Comparison of ENCODE assay signal across 10 cellular contexts in genomic region chr10:43394868-43395267, GRCh38. TPM values are rescaled to one million over a fixed set of nuclear protein-coding genes. Genes with fewer than 3 reads are reported as not detected.
DNase-seq lines count a peak whose midpoint lies in the region; ATAC-seq, FAIRE-seq and TF ChIP-seq lines count a peak whose summit lies in the region.
"Had no signal": no experiment of that assay in that cellular context is flagged by ENCODE, and none has a peak within 500 bp of the region (broad histone marks: within the 10 kb centered on the region; RNA-seq: fewer than 3 reads in every experiment).

No MANE protein-coding gene starts in this region.

- H3K9me3 ChIP-seq in cardiac muscle cell (ENCODE audit: low read depth): no peaks in the 10 kb centered on the region
- no peaks in the 10 kb centered on the region for H3K9me3 ChIP-seq in kidney (ENCODE audit: control insufficient read depth in 1 of 2, low read length in 2 of 2)

- H3K4me1 ChIP-seq in cardiac muscle cell (ENCODE audit: low read depth) (peaks cover 13% of the 10 kb centered on the region), kidney (ENCODE audit: control insufficient read depth in 1 of 2, insufficient read depth in 1 of 2, low read depth in 1 of 2, low read length in 2 of 2) (peaks cover 13 to 29% of the 10 kb centered on the region in 2 donors)

- H3K9ac ChIP-seq in kidney (ENCODE audit: low read length in 2 of 2): peak overlapping the region in 1 of 2 donors; percentile 36

- peaks cover 99% of the 10 kb centered on the region for H3K36me3 Mint-ChIP-seq in activated T-helper 17 cell treated with anti-CD3 and anti-CD28 coated beads, Interleukin-2, amount 50 U/mL, for 72 hours (ENCODE audit: low read depth)
- H3K36me3 Mint-ChIP-seq in type B pancreatic cell: peaks cover 41% of the 10 kb centered on the region

- H3K27ac Mint-ChIP-seq in activated T-helper 17 cell treated with anti-CD3 and anti-CD28 coated beads, Interleukin-2, amount 50 U/mL, for 72 hours: peak overlapping the region; percentile 80
- peak overlapping the region; percentile 99 for H3K27ac Mint-ChIP-seq in type B pancreatic cell

- H3K4me3 ChIP-seq in cardiac muscle cell (peak overlapping the region; percentile 47), kidney (ENCODE audit: low read length in 2 of 2) (peak overlapping the region; percentile 82 to 86)

- TF ChIP-seq CTCF in cardiac muscle cell (IDR thresholded peaks at IDR 0.05; ENCODE audit: low read depth, low read length) (no peak), kidney (IDR thresholded peaks at IDR 0.05; ENCODE audit: borderline replicate concordance, extremely low read depth, insufficient read depth) (no peak), type B pancreatic cell (conservative IDR thresholded peaks at IDR 0.05) (no peak), GM10266 (IDR thresholded peaks at IDR 0.05; ENCODE audit: control insufficient read depth, insufficient read depth, low read depth, missing control alignments) (no peak)

- DNase-seq in cardiac muscle cell (ENCODE audit: low read depth in 1 of 2, low spot score in 1 of 2) (no peak), Right ventricle myocardium inferior (ENCODE audit: missing footprints) (no peak), kidney (no peak), type B pancreatic cell (ENCODE audit: extremely low spot score, unreplicated experiment) (no peak), GM10266 (ENCODE audit: extremely low spot score) (no peak)
- DNase-seq in stimulated activated CD4-positive, alpha-beta T cell treated with anti-CD3 and anti-CD28 coated beads, Interleukin-12 subunit alpha, Interleukin-12 subunit beta, amount 100 ng/mL, for 4 hours: no peak

- no peak overlapping the region for H3K27ac ChIP-seq in cardiac muscle cell
- no peak overlapping the region for H3K27ac ChIP-seq in kidney (ENCODE audit: low read depth in 2 of 2, low read length in 2 of 2)

- no peaks in the 10 kb centered on the region for H3K27me3 ChIP-seq in cardiac muscle cell

- peaks cover 42% of the 10 kb centered on the region for H3K4me1 Mint-ChIP-seq in activated T-helper 17 cell treated with anti-CD3 and anti-CD28 coated beads, Interleukin-2, amount 50 U/mL, for 72 hours
- H3K4me1 Mint-ChIP-seq in type B pancreatic cell (ENCODE audit: unreplicated experiment): peaks cover 39% of the 10 kb centered on the region

- H3K36me3 ChIP-seq in cardiac muscle cell (peaks cover 32% of the 10 kb centered on the region), kidney (ENCODE audit: control insufficient read depth in 1 of 2, insufficient read depth in 2 of 2, low read length in 2 of 2) (peaks cover 24 to 36% of the 10 kb centered on the region in 2 donors)

- no peaks in the 10 kb centered on the region for H3K27me3 Mint-ChIP-seq in activated T-helper 17 cell treated with anti-CD3 and anti-CD28 coated beads, Interleukin-2, amount 50 U/mL, for 72 hours
- no peaks in the 10 kb centered on the region for H3K27me3 Mint-ChIP-seq in type B pancreatic cell

- FAIRE-seq in kidney (lab: Jason Lieb, UNC): no peak
- FAIRE-seq: RCC 7860 had no signal

- H3K9me3 Mint-ChIP-seq in activated T-helper 17 cell treated with anti-CD3 and anti-CD28 coated beads, Interleukin-2, amount 50 U/mL, for 72 hours: no peaks in the 10 kb centered on the region
- H3K9me3 Mint-ChIP-seq in type B pancreatic cell: no peaks in the 10 kb centered on the region

- intact Hi-C loops in Right ventricle myocardium inferior (cut with DNase I): loop anchor here (5.0 kb wide), 1 partner anchor 42 kb away; the partner anchor contains the start of gene ZNF487
- intact Hi-C loops in kidney (cut with DNase I): no loop called here

- ATAC-seq in Right ventricle myocardium inferior (no peak), GM18517 (IDR thresholded peaks at IDR 0.05; ENCODE audit: unreplicated experiment) (no peak)
- ATAC-seq in activated T-helper 17 cell treated with anti-CD3 and anti-CD28 coated beads, Interleukin-2, amount 50 U/mL, for 72 hours (replicated peaks): no peak

- H3K4me3 Mint-ChIP-seq in activated T-helper 17 cell treated with anti-CD3 and anti-CD28 coated beads, Interleukin-2, amount 50 U/mL, for 72 hours: peak overlapping the region; percentile 98
- H3K4me3 Mint-ChIP-seq in type B pancreatic cell: peak overlapping the region; percentile 95

RNA-seq across cellular contexts. Expression of gene HNRNPF, which starts 14.1 kb away (rescaled TPM):
- 180 and 189 TPM in 2 replicates for total RNA-seq in cardiac muscle cell
- polyA plus RNA-seq in cardiac muscle cell: 111 and 130 TPM in 2 replicates
- total RNA-seq in Right ventricle myocardium inferior: 87.6 TPM
- 100 to 1,000 TPM; 306 to 483 TPM for total RNA-seq in activated T-helper 17 cell treated with anti-CD3 and anti-CD28 coated beads, Interleukin-2, amount 50 U/mL, for 72 hours
- 190 TPM for total RNA-seq in kidney
- polyA plus RNA-seq in kidney (ENCODE audit: insufficient read depth, low read depth, low replicate concordance): 74.0 TPM
- total RNA-seq in type B pancreatic cell (ENCODE audit: low replicate concordance): 220 and 287 TPM in 2 replicates

RNA-seq across cellular contexts. Expression of gene FXYD4, which starts 23.4 kb away (rescaled TPM):
- not detected in 2 replicates for total RNA-seq in cardiac muscle cell
- polyA plus RNA-seq in cardiac muscle cell: 0.67 TPM in 1 of 2 replicates, not detected in the other
- total RNA-seq in Right ventricle myocardium inferior: not detected
- not detected for total RNA-seq in activated T-helper 17 cell treated with anti-CD3 and anti-CD28 coated beads, Interleukin-2, amount 50 U/mL, for 72 hours
- 109 TPM for total RNA-seq in kidney
- 392 TPM for polyA plus RNA-seq in kidney (ENCODE audit: insufficient read depth, low read depth, low replicate concordance)
- total RNA-seq in type B pancreatic cell (ENCODE audit: low replicate concordance): 0.97 and 3.1 TPM in 2 replicates
- total RNA-seq: left colon had no signal

RNA-seq across cellular contexts. Expression of gene ZNF487, which starts 42.0 kb away (rescaled TPM):
- total RNA-seq in cardiac muscle cell (8.8 and 9.0 TPM in 2 replicates), Right ventricle myocardium inferior (2.7 TPM), kidney (7.1 TPM), type B pancreatic cell (ENCODE audit: low replicate concordance) (3.5 and 6.4 TPM in 2 replicates)
- polyA plus RNA-seq in cardiac muscle cell (5.3 and 6.0 TPM in 2 replicates), kidney (ENCODE audit: insufficient read depth, low read depth, low replicate concordance) (9.7 TPM)
- 1 to 10 TPM; 2.5 to 2.9 TPM for total RNA-seq in activated T-helper 17 cell treated with anti-CD3 and anti-CD28 coated beads, Interleukin-2, amount 50 U/mL, for 72 hours

Comparison
In these comparisons a context has a peak if more than half of its experiments do, and no peak if none do; other contexts are left out.
1. RNA of gene FXYD4, which starts 23.4 kb away (total RNA-seq): 109 TPM in kidney (single experiment); 0.97 to 3.1 TPM in type B pancreatic cell, not detected in Right ventricle myocardium inferior (single experiment), not detected in cardiac muscle cell and not detected in activated T-helper 17 cell treated with anti-CD3 and anti-CD28 coated beads, Interleukin-2, amount 50 U/mL, for 72 hours; every median in the first group is over 10 times any median in the second.